Comparison of ENCODE assay signal across 8 cellular contexts in genomic region chrX:76145591-76146309, GRCh38. TPM values are rescaled to one million over a fixed set of nuclear protein-coding genes. Genes with fewer than 3 reads are reported as not detected.
DNase-seq lines count a peak whose midpoint lies in the region; ATAC-seq and TF ChIP-seq lines count a peak whose summit lies in the region.
"Not testable (repeated sequence)": the region's sequence is repeated elsewhere in the genome, so short reads cannot be mapped to it uniquely, and the experiment has no call there.

No MANE protein-coding gene starts in this region.

- H3K4me3 ChIP-seq in KMS-11 (IDR thresholded peaks at IDR 0.05; ENCODE audit: insufficient read depth, low read depth, low read length): not testable (repeated sequence)
- peak overlapping the region; percentile 22 to 37 for H3K4me3 ChIP-seq in foreskin fibroblast (ENCODE audit: low read depth in 1 of 2, low read length in 2 of 2)
- peak overlapping the region; percentile 45 for H3K4me3 ChIP-seq in neuron (ENCODE audit: low read length)
- H3K4me3 ChIP-seq in transverse colon: peak overlapping the region in 2 of 4 donors; percentile 2 to 30

- TF ChIP-seq EP300 in transverse colon (IDR thresholded peaks at IDR 0.05; ENCODE audit: low read depth): not testable (repeated sequence)

- 15 to 17% methylated on average over 2 to 7 of the region's 23 CpGs for WGBS in transverse colon (ENCODE audit: low coverage in 1 of 2), 2 donors

- H3K9ac ChIP-seq in KMS-11: peak overlapping the region; percentile 72

- H2AFZ ChIP-seq in KMS-11 (ENCODE audit: low read depth): peak overlapping the region; percentile 54
- not testable (repeated sequence) for H2AFZ ChIP-seq in neuron (ENCODE audit: low read depth, low read length)

- H3K9me3 ChIP-seq in neuron (ENCODE audit: low read length); transverse colon: not testable (repeated sequence)

- not testable (repeated sequence) for H3K79me2 ChIP-seq in KMS-11 (ENCODE audit: insufficient read depth, low read depth)

- not testable (repeated sequence) for H3K27me3 ChIP-seq in KMS-11 (ENCODE audit: insufficient read depth, low read depth); neuron (ENCODE audit: insufficient read depth, low read length); transverse colon

- intact Hi-C loops in transverse colon (cut with DNase I; ENCODE audit: low total_unique reads): not testable (repeated sequence)

- DNase-seq in SK-N-DZ (ENCODE audit: low spot score) (peak; percentile 27), foreskin fibroblast (peak in 1 of 2 donors; percentile 21), transverse colon (peak; percentile 32)
- peak; percentile 33 for DNase-seq in activated naive CD4-positive, alpha-beta T cell treated with anti-CD3 and anti-CD28 coated beads, Interleukin-2, amount 50 U/mL, for 16 hours

- H3K27ac ChIP-seq in KMS-11 (peak overlapping the region; percentile 72), transverse colon (peak overlapping the region; percentile 57 to 77 (median 64))

- not testable (repeated sequence) for H4K20me1 ChIP-seq in KMS-11 (ENCODE audit: insufficient read depth)

- ATAC-seq in GM18502 (IDR thresholded peaks at IDR 0.05; ENCODE audit: poor library complexity, unreplicated experiment): peak; percentile 57
- peak; percentile 49 for ATAC-seq in HG02610 (IDR thresholded peaks at IDR 0.05; ENCODE audit: unreplicated experiment)

- H3K36me3 ChIP-seq in KMS-11 (ENCODE audit: insufficient read depth); neuron (ENCODE audit: insufficient read depth, low read length); transverse colon: not testable (repeated sequence)

- H3K4me1 ChIP-seq in KMS-11 (ENCODE audit: low read depth, poor library complexity, severe bottlenecking) (peaks cover 17% of the 10 kb centered on the region), neuron (ENCODE audit: insufficient read depth, low read length) (peaks cover 21% of the 10 kb centered on the region), transverse colon (peaks cover 12 to 25% (median 13%) of the 10 kb centered on the region in 4 donors)

- not testable (repeated sequence) for TF ChIP-seq POLR2A in transverse colon (IDR thresholded peaks at IDR 0.05)

- peak overlapping the region; percentile 80 for H3K4me2 ChIP-seq in KMS-11

- in situ Hi-C loops in transverse colon (cut with MboI; ENCODE audit: low pct_ligation_motif_present in 1 of 4, low pct_unique_long_range_greater_than_20kb in 1 of 4, low sequenced_read_pairs in 3 of 4): not testable (repeated sequence)

- TF ChIP-seq CTCF in KMS-11 (conservative IDR thresholded peaks at IDR 0.05; ENCODE audit: low read depth, low read length); foreskin fibroblast (IDR thresholded peaks at IDR 0.05; ENCODE audit: low read depth, low read length); transverse colon (IDR thresholded peaks at IDR 0.05): not testable (repeated sequence)

RNA-seq across cellular contexts. Expression of gene PBDC1, which starts 27.1 kb away (rescaled TPM):
- 4.6 and 5.9 TPM in 2 replicates for polyA plus RNA-seq in SK-N-DZ (2014; cell fraction: cytosol; rRNA removed)
- 2.5 and 8.9 TPM in 2 replicates for polyA plus RNA-seq in SK-N-DZ (2014; cell fraction: nucleus; rRNA removed)
- 10 to 100 TPM in 2 of 4 donors, 1 to 10 TPM in 2; 1.5 to 22.9 (median 10.8) TPM for total RNA-seq in transverse colon
